In the genomic region with DNA sequence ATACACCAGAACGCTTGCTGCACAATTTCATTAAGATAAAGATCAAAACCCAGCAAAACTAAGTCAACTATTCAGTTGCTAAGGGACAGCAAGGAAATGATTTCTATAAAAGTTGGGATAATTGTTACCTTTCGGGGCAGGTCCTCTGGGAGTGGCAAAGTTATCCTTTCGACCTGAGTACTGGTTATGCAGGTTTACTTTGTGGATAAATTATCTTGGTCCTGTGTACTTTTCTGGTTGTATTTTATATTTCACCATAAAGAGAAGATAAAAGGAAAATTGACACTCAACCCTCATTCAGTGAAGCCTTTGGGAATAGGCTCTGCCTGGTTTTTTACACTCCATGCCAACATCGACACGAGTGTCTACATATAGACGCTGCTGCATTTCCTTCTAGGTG, we compare ENCODE assay signal across 25 cellular contexts.
"Had no signal": no experiment of that assay in that cellular context is flagged by ENCODE, and none has a peak within 500 bp of the region (broad histone marks: within the 10 kb centered on the region; RNA-seq: fewer than 3 reads in every experiment).

No MANE protein-coding gene starts in this region.

- H3K4me3 ChIP-seq: heart left ventricle, lower lobe of right lung, right lobe of liver, skin epidermis, stomach, suprapubic skin, tibial nerve, vagina had no signal

- DNase-seq: activated T-cell treated with anti-CD3 and anti-CD28 coated beads, Interleukin-2, amount 50 U/mL, for 1 hour; aorta; effector memory CD8-positive, alpha-beta T cell; heart left ventricle; islet precursor cell; left cardiac atrium; lower lobe of right lung; mesendoderm; naive thymus-derived CD4-positive, alpha-beta T cell; occipital lobe; posterior cingulate gyrus; right lobe of liver; stimulated activated CD4-positive, alpha-beta T cell treated with anti-CD3 and anti-CD28 coated beads, Interleukin-2, amount 100 ng/mL, for 24 hours; stomach had no signal

- H3K36me3 ChIP-seq: heart left ventricle, lower lobe of right lung, right lobe of liver, stomach, suprapubic skin, tibial nerve, vagina had no signal

- H3K27ac ChIP-seq: heart left ventricle, lower lobe of right lung, right lobe of liver, stomach, suprapubic skin, tibial nerve, vagina had no signal

- H3K4me3 Mint-ChIP-seq: activated T-helper 17 cell treated with anti-CD3 and anti-CD28 coated beads, Interleukin-2, amount 50 U/mL, for 72 hours; brain; effector memory CD8-positive, alpha-beta T cell; naive thymus-derived CD4-positive, alpha-beta T cell; neural crest cell; stimulated activated effector memory CD8-positive, alpha-beta T cell treated with anti-CD3 and anti-CD28 coated beads, Interleukin-12 subunit alpha, Interleukin-12 subunit beta, amount 100 ng/mL, for 72 hours; T-helper 2 cell treated with Interferon-gamma antibody and Interleukin-4, amounts not matched to agents 5 μg/mL and 100 μg/mL, for 36 hours; WTC11 had no signal

- H3K4me1 Mint-ChIP-seq: activated T-helper 17 cell treated with anti-CD3 and anti-CD28 coated beads, Interleukin-2, amount 50 U/mL, for 72 hours had no signal

- H3K27me3 ChIP-seq: right lobe of liver, suprapubic skin, tibial nerve, vagina had no signal

- ATAC-seq: activated naive CD4-positive, alpha-beta T cell treated with anti-CD3 and anti-CD28 coated beads, Interleukin-2, amount 50 U/mL, for 72 hours; activated T-helper 17 cell treated with anti-CD3 and anti-CD28 coated beads, Interleukin-2, amount 50 U/mL, for 72 hours; effector memory CD8-positive, alpha-beta T cell; heart left ventricle; left cardiac atrium; lower lobe of right lung; naive thymus-derived CD4-positive, alpha-beta T cell; right lobe of liver; stimulated activated effector memory CD8-positive, alpha-beta T cell treated with anti-CD3 and anti-CD28 coated beads, Interleukin-12 subunit alpha, Interleukin-12 subunit beta, amount 100 ng/mL, for 72 hours; WTC11 had no signal

- H3K27ac Mint-ChIP-seq: activated naive CD4-positive, alpha-beta T cell treated with anti-CD3 and anti-CD28 coated beads, Interleukin-2, amount 50 U/mL, for 72 hours; activated T-helper 17 cell treated with anti-CD3 and anti-CD28 coated beads, Interleukin-2, amount 50 U/mL, for 72 hours; brain; effector memory CD8-positive, alpha-beta T cell; naive thymus-derived CD4-positive, alpha-beta T cell; stimulated activated effector memory CD8-positive, alpha-beta T cell treated with anti-CD3 and anti-CD28 coated beads, Interleukin-12 subunit alpha, Interleukin-12 subunit beta, amount 100 ng/mL, for 72 hours; T-helper 2 cell treated with Interferon-gamma antibody and Interleukin-4, amounts not matched to agents 5 μg/mL and 100 μg/mL, for 36 hours; WTC11 had no signal

- H3K4me1 ChIP-seq: heart left ventricle, lower lobe of right lung, right lobe of liver, stomach, tibial nerve, vagina had no signal

- H3K36me3 Mint-ChIP-seq: activated naive CD4-positive, alpha-beta T cell treated with anti-CD3 and anti-CD28 coated beads, Interleukin-2, amount 50 U/mL, for 72 hours; brain; naive thymus-derived CD4-positive, alpha-beta T cell; stimulated activated effector memory CD8-positive, alpha-beta T cell treated with anti-CD3 and anti-CD28 coated beads, Interleukin-12 subunit alpha, Interleukin-12 subunit beta, amount 100 ng/mL, for 72 hours; WTC11 had no signal

- H3K9me3 Mint-ChIP-seq: activated naive CD4-positive, alpha-beta T cell treated with anti-CD3 and anti-CD28 coated beads, Interleukin-2, amount 50 U/mL, for 72 hours; activated T-helper 17 cell treated with anti-CD3 and anti-CD28 coated beads, Interleukin-2, amount 50 U/mL, for 72 hours; effector memory CD8-positive, alpha-beta T cell; neural crest cell; stimulated activated effector memory CD8-positive, alpha-beta T cell treated with anti-CD3 and anti-CD28 coated beads, Interleukin-12 subunit alpha, Interleukin-12 subunit beta, amount 100 ng/mL, for 72 hours; T-helper 2 cell treated with Interferon-gamma antibody and Interleukin-4, amounts not matched to agents 5 μg/mL and 100 μg/mL, for 36 hours; WTC11 had no signal

- H3K9me3 ChIP-seq: heart left ventricle, lower lobe of right lung, right lobe of liver, stomach, suprapubic skin, tibial nerve, vagina had no signal
